In genomic region chr1:162070094-162070748, GRCh38 we compare ENCODE assay signal across 8 cellular contexts. TPM values are rescaled to one million over a fixed set of nuclear protein-coding genes. Genes with fewer than 3 reads are reported as not detected.
DNase-seq lines count a peak whose midpoint lies in the region; ATAC-seq, FAIRE-seq and TF ChIP-seq lines count a peak whose summit lies in the region.

No MANE protein-coding gene starts in this region.

- H3K4me3 ChIP-seq in HUES48 (ENCODE audit: low read depth, low read length): peak overlapping the region; percentile 84
- H3K4me3 ChIP-seq in iPS-11a (ENCODE audit: low read depth, low read length): peak overlapping the region; percentile 80
- H3K4me3 ChIP-seq in skeletal muscle satellite cell (ENCODE audit: low read length): peak overlapping the region; percentile 86

- peak overlapping the region; percentile 48 for H3K9ac ChIP-seq in HUES48 (ENCODE audit: low read depth, low read length)
- peak overlapping the region; percentile 48 for H3K9ac ChIP-seq in skeletal muscle satellite cell (ENCODE audit: low read depth, low read length)

- peaks cover 41% of the 10 kb centered on the region for H3K4me1 ChIP-seq in HUES48 (ENCODE audit: control insufficient read depth, insufficient read depth, low read length)
- H3K4me1 ChIP-seq in skeletal muscle satellite cell (ENCODE audit: control insufficient read depth, insufficient read depth, low read length): peaks cover 11% of the 10 kb centered on the region

- H3K9me3 Mint-ChIP-seq in activated T-cell treated with anti-CD3 and anti-CD28 coated beads, Interleukin-2, amount 50 U/mL, for 72 hours: no peaks in the 10 kb centered on the region

- no peak for TF ChIP-seq POLR2A in GM12892 (IDR thresholded peaks at IDR 0.05; ENCODE audit: low read depth, low read length)

- peak overlapping the region; percentile 87 to 88 for H3K4me3 Mint-ChIP-seq in activated T-cell treated with anti-CD3 and anti-CD28 coated beads, Interleukin-2, amount 50 U/mL, for 72 hours

- in situ Hi-C loops in Caki2 (cut with HindIII; ENCODE audit: low pct_unique_long_range_greater_than_20kb, low sequenced_read_pairs): no loop called here

- no peaks in the 10 kb centered on the region for H3K36me3 Mint-ChIP-seq in activated T-cell treated with anti-CD3 and anti-CD28 coated beads, Interleukin-2, amount 50 U/mL, for 72 hours (ENCODE audit: insufficient read depth in 2 of 2)

- ATAC-seq in activated T-cell treated with anti-CD3 and anti-CD28 coated beads, Interleukin-2, amount 50 U/mL, for 72 hours (replicated peaks in 1 of 2): peak; percentile 0 to 1
- ATAC-seq in HG03520 (IDR thresholded peaks at IDR 0.05; ENCODE audit: unreplicated experiment) (no peak), HG02642 (IDR thresholded peaks at IDR 0.05; ENCODE audit: poor library complexity, unreplicated experiment) (no peak)

- no peak overlapping the region for H3K27ac Mint-ChIP-seq in activated T-cell treated with anti-CD3 and anti-CD28 coated beads, Interleukin-2, amount 50 U/mL, for 72 hours

- H3K4me1 Mint-ChIP-seq in activated T-cell treated with anti-CD3 and anti-CD28 coated beads, Interleukin-2, amount 50 U/mL, for 72 hours (ENCODE audit: low read depth): peaks cover 8% of the 10 kb centered on the region

- peaks cover 4% of the 10 kb centered on the region; the same call in 1 of the 2 replicates for H3K27me3 ChIP-seq in HUES48 (ENCODE audit: control insufficient read depth, insufficient read depth, low read length)
- H3K27me3 ChIP-seq in skeletal muscle satellite cell (ENCODE audit: control insufficient read depth, insufficient read depth, low read length): peaks cover 56% of the 10 kb centered on the region

- peak overlapping the region; percentile 75 for H3K27ac ChIP-seq in HUES48 (ENCODE audit: low read depth, low read length)

- no peaks in the 10 kb centered on the region for H3K9me3 ChIP-seq in HUES48 (ENCODE audit: control insufficient read depth, insufficient read depth, low read length)
- H3K9me3 ChIP-seq in skeletal muscle satellite cell (replicated peaks; ENCODE audit: low read length): peaks cover 4% of the 10 kb centered on the region

- DNase-seq in Caki2 (ENCODE audit: low read depth) (peak; percentile 32), GM12892 (ENCODE audit: insufficient read length) (no peak)
- DNase-seq in activated T-cell treated with anti-CD3 and anti-CD28 coated beads, Interleukin-2, amount 50 U/mL, for 72 hours: peak in 1 of 2 donors; percentile 19

- H3K4me2 ChIP-seq in skeletal muscle satellite cell (ENCODE audit: low read length): peak overlapping the region; percentile 96

- peaks cover 52% of the 10 kb centered on the region for H3K27me3 Mint-ChIP-seq in activated T-cell treated with anti-CD3 and anti-CD28 coated beads, Interleukin-2, amount 50 U/mL, for 72 hours (ENCODE audit: low read depth)

- FAIRE-seq in GM12892 (lab: Jason Lieb, UNC): no peak

- H3K36me3 ChIP-seq in HUES48 (ENCODE audit: control insufficient read depth, insufficient read depth, low read length) (no peaks in the 10 kb centered on the region), skeletal muscle satellite cell (ENCODE audit: insufficient read depth, low read length) (no peaks in the 10 kb centered on the region)

RNA-seq across cellular contexts. Expression of gene NOS1AP, which starts 0.7 kb away (rescaled TPM):
- total RNA-seq in Caki2 (2014; rRNA removed; shearing (Covaris generic); ENCODE audit: low replicate concordance): not detected in 2 replicates
- under 1 TPM; 0.21 to 0.26 TPM for total RNA-seq in activated T-cell treated with anti-CD3 and anti-CD28 coated beads, Interleukin-2, amount 50 U/mL, for 72 hours
- 1.7 TPM in 1 of 2 replicates, not detected in the other for total RNA-seq in skeletal muscle satellite cell (2012; rRNA removed)
- polyA plus RNA-seq in GM12892 (2012; ENCODE audit: missing spikeins): not detected

RNA-seq across cellular contexts. Expression of gene OLFML2B, which starts 46.6 kb away (rescaled TPM):
- total RNA-seq in Caki2 (2014; rRNA removed; shearing (Covaris generic); ENCODE audit: low replicate concordance): 20.5 and 22.7 TPM in 2 replicates
- not detected for total RNA-seq in activated T-cell treated with anti-CD3 and anti-CD28 coated beads, Interleukin-2, amount 50 U/mL, for 72 hours
- 11.4 and 16.5 TPM in 2 replicates for total RNA-seq in skeletal muscle satellite cell (2012; rRNA removed)
- polyA plus RNA-seq in GM12892 (2012; ENCODE audit: missing spikeins): not detected

Comparison
In these comparisons a context has a peak if more than half of its experiments do, and no peak if none do; other contexts are left out.
1. ATAC-seq: peak in activated T-cell treated with anti-CD3 and anti-CD28 coated beads, Interleukin-2, amount 50 U/mL, for 72 hours (2 of 2); none in HG03520 (single experiment) and HG02642 (single experiment).
2. RNA of gene OLFML2B, which starts 46.6 kb away (total RNA-seq): 20.5 to 22.7 TPM in Caki2; not detected in activated T-cell treated with anti-CD3 and anti-CD28 coated beads, Interleukin-2, amount 50 U/mL, for 72 hours; every median in the first group is over 10 times any median in the second.
3. Peak in every context shown above with its lines, with median percentiles within 50 percentile points of each other: H3K4me3 ChIP-seq.